26 cellular contexts compared by ENCODE assay signal in the genomic region with DNA sequence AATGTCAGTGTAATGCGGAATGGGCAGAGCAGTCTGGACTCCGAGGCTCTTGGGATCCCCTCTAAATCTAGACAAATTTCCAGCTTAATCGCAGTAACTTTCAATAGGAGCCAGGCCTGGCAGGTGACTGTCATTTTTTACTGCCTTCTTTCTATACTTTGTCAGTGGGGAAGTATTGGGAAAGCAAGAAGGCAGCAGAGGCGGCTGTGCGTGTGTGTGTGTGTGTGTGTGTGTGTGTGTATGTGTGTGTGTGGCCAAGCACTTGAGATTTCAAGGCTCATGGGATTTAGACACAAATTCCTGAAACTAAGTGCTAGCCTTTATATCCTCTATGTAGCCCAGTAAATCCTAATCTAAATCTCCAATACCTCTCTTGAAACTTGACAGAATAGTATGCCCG.
"Had no signal": no experiment of that assay in that cellular context is flagged by ENCODE, and none has a peak within 500 bp of the region (broad histone marks: within the 10 kb centered on the region; RNA-seq: fewer than 3 reads in every experiment).

No MANE protein-coding gene starts in this region.

- DNase-seq: activated B cell treated with CpG ODN at 0.5 μM for 24 hours; activated CD4-positive, alpha-beta memory T cell treated with anti-CD3 and anti-CD28 coated beads for 36 hours; activated CD4-positive, alpha-beta T cell treated with anti-CD3 and anti-CD28 coated beads for 4 hours; activated CD4-positive, alpha-beta T cell treated with anti-CD3 and anti-CD28 coated beads, Interleukin-2, amount 10 ng/mL, durations not matched to agents 24 days and 14 days; activated CD4-positive, alpha-beta T cell treated with anti-CD3 and anti-CD28 coated beads, Interleukin-2, amount 50 U/mL, for 1 hour; activated CD4-positive, alpha-beta T cell treated with anti-CD3 and anti-CD28 coated beads, Interleukin-2, amount 50 U/mL, for 4 hours; activated CD4-positive, CD25-positive, alpha-beta regulatory T cell treated with anti-CD3 and anti-CD28 coated beads, Interleukin-2, amount 50 U/mL, for 72 hours; activated CD8-positive, alpha-beta memory T cell treated with anti-CD3 and anti-CD28 coated beads, Interleukin-2, amount 50 U/mL, for 48 hours; activated CD8-positive, alpha-beta T cell treated with anti-CD3 and anti-CD28 coated beads for 36 hours; activated effector memory CD4-positive, alpha-beta T cell treated with Interleukin-2 at 50 U/mL for 16 hours; activated gamma-delta T cell; activated naive CD4-positive, alpha-beta T cell treated with anti-CD3 and anti-CD28 coated beads, Interleukin-2, amount 10 ng/mL, durations not matched to agents 7 days and 5 days; activated naive CD4-positive, alpha-beta T cell treated with Interleukin-2 at 50 U/mL for 16 hours; activated naive CD8-positive, alpha-beta T cell treated with anti-CD3 and anti-CD28 coated beads, Interleukin-2, amount 10 ng/mL, durations not matched to agents 7 days and 5 days; activated naive CD8-positive, alpha-beta T cell treated with anti-CD3 and anti-CD28 coated beads, Interleukin-2, amount 50 U/mL, for 24 hours; activated T-cell treated with anti-CD3 and anti-CD28 coated beads, Interleukin-2, amount 50 U/mL, for 24 hours; activated T-cell treated with anti-CD3 and anti-CD28 coated beads, Interleukin-2, amount 50 U/mL, for 48 hours; amygdala; anterior cingulate cortex; caudate nucleus; cerebellar nuclear complex; T-cell; T-helper 2 cell; T-helper 9 cell had no signal

- H3K27ac ChIP-seq: ascending aorta, cardiac muscle cell had no signal

- ATAC-seq: activated CD8-positive, alpha-beta T cell treated with anti-CD3 and anti-CD28 coated beads for 36 hours; activated naive CD8-positive, alpha-beta T cell treated with anti-CD3 and anti-CD28 coated beads, Interleukin-2, amount 50 U/mL, for 24 hours; T-cell had no signal
